ENCODE assay signal across 21 cellular contexts in the genomic region with DNA sequence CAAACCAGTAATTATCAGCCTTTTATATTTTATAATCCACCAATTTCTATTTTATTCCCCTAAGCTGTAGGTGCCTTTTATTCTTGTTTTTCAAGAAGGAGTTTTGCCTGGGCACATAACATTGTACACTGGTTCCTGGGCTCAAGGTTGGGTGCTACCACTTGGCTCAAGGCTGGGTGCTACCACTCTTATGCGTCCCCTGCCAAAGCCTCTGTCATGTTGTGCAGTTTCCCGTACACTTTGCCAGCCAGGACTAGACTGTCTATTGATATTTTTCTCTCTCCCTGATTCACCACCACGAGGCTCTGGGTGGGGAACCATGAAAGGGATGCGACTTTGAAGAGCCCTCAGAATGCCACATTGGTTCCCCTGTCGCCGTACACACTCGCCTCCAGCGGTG. TPM values are rescaled to one million over a fixed set of nuclear protein-coding genes. Genes with fewer than 3 reads are reported as not detected.
"Had no signal": no experiment of that assay in that cellular context is flagged by ENCODE, and none has a peak within 500 bp of the region (broad histone marks: within the 10 kb centered on the region; RNA-seq: fewer than 3 reads in every experiment).

No MANE protein-coding gene starts in this region.

- H3K36me3 ChIP-seq: MG63 had no signal

- H3K27me3 ChIP-seq: MG63 had no signal

- H3K27ac ChIP-seq: RWPE1 had no signal

- DNase-seq: Karpas-422; KG1; MG63; NCI-H1092; NCI-H1105 treated with DMSO at 0.1 percent for 48 hours; NCI-H1417 treated with DMSO at 0.1 percent for 48 hours; NCI-H146; NCI-H1694 treated with DMSO at 0.1 percent for 48 hours; NCI-H2029; NCI-H2081 treated with DMSO at 0.1 percent for 48 hours; NCI-H2171; NCI-H226; NCI-H446; NCI-H510A; NCI-H524 treated with DMSO at 0.1 percent for 48 hours; NK-92 treated with Interleukin-12 subunit alpha and Interleukin-12 subunit beta, amount 100 ng/mL, for 24 hours; PC-3; SHP77; SK-N-SH had no signal

- H3K4me3 ChIP-seq: MG63 had no signal

- H3K9me3 ChIP-seq: MG63, SK-N-SH had no signal

RNA-seq across cellular contexts. Expression of a gene that starts 52.5 kb away (rescaled TPM):
- total RNA-seq: OCI-LY7 had no signal
